Comparison of ENCODE assay signal across 19 cellular contexts in the genomic region with DNA sequence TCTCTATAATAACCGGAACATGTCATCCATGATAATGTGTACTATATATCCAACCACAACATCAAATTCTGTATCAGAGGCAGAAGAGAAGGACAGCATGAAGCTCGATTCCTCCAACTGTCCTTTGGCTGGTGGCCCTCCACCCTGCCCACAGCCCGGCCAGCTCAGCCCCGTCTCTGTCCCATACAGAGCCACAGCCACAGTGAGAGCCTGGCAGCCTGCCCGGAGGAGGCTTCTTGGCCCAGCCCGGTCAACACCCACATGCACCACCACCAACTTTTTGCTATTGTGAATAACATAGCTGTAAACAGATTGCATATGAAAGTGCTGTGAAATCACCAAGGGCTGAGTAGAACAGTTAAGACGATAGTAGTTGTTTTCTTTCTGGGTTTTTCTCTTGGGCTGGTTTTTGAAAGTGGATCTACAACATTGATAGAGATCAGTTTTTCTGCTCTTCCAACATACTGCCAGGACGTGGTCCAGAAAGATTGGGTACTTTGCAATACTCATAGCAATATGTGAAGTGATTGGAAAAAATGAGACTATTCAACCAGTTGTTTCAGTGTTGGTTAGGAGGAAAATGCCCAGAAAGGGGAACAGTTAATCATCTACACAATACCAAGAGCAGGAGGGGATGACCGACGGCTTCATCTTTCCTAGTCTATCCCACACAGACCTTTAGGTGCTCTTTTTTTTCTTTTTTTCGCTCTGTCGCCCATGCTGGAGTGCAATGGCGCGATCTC. TPM values are rescaled to one million over a fixed set of nuclear protein-coding genes. Genes with fewer than 3 reads are reported as not detected.
A peak's percentile ranks its signal among the peaks of the same experiment; 100 is the strongest.
DNase-seq lines count a peak whose midpoint lies in the region; ATAC-seq and TF ChIP-seq lines count a peak whose summit lies in the region.
"Had no signal": no experiment of that assay in that cellular context is flagged by ENCODE, and none has a peak within 500 bp of the region (broad histone marks: within the 10 kb centered on the region; RNA-seq: fewer than 3 reads in every experiment).

No MANE protein-coding gene starts in this region.

- H3K4me3 Mint-ChIP-seq in activated CD4-positive, alpha-beta T cell treated with anti-CD3 and anti-CD28 coated beads, Interleukin-2, amount 10 ng/mL, durations not matched to agents 24 days and 14 days: peak overlapping the region; percentile 26
- peak overlapping the region; percentile 63 for H3K4me3 Mint-ChIP-seq in activated T-helper 17 cell treated with anti-CD3 and anti-CD28 coated beads, Interleukin-2, amount 50 U/mL, for 72 hours
- H3K4me3 Mint-ChIP-seq in type B pancreatic cell: no peak overlapping the region
- H3K4me3 Mint-ChIP-seq: CD4-positive, alpha-beta T cell; nephron had no signal

- H3K9ac ChIP-seq in trophoblast cell (ENCODE audit: low read length): no peak overlapping the region

- no peak overlapping the region for H3K27ac ChIP-seq in trophoblast cell (ENCODE audit: low read depth, low read length)
- H3K27ac ChIP-seq: A549, foreskin keratinocyte, upper lobe of left lung had no signal

- H4K8ac ChIP-seq in trophoblast cell (ENCODE audit: low read depth, low read length): no peak overlapping the region

- no peak overlapping the region for H3K18ac ChIP-seq in trophoblast cell (ENCODE audit: low read length)

- no peak overlapping the region for H4K12ac ChIP-seq in trophoblast cell (ENCODE audit: low read depth, low read length)

- peaks cover 8% of the 10 kb centered on the region for H3K9me3 ChIP-seq in trophoblast cell (ENCODE audit: insufficient read depth, low read depth, low read length)
- H3K9me3 ChIP-seq: A549, upper lobe of left lung had no signal

- H3K4me2 ChIP-seq in trophoblast cell (ENCODE audit: low read length): no peak overlapping the region
- H3K4me2 ChIP-seq: A549 had no signal

- H2BK5ac ChIP-seq in trophoblast cell (ENCODE audit: low read depth, low read length, poor library complexity): no peak overlapping the region

- peaks cover 23% of the 10 kb centered on the region for H3K4me1 Mint-ChIP-seq in activated CD4-positive, alpha-beta T cell treated with anti-CD3 and anti-CD28 coated beads, Interleukin-2, amount 10 ng/mL, durations not matched to agents 24 days and 14 days
- peaks cover 46% of the 10 kb centered on the region for H3K4me1 Mint-ChIP-seq in activated T-helper 17 cell treated with anti-CD3 and anti-CD28 coated beads, Interleukin-2, amount 50 U/mL, for 72 hours
- H3K4me1 Mint-ChIP-seq in type B pancreatic cell (ENCODE audit: unreplicated experiment): no peaks in the 10 kb centered on the region
- H3K4me1 Mint-ChIP-seq: nephron had no signal

- peaks cover 21% of the 10 kb centered on the region for H3K9me3 Mint-ChIP-seq in activated CD4-positive, alpha-beta T cell treated with anti-CD3 and anti-CD28 coated beads, Interleukin-2, amount 10 ng/mL, durations not matched to agents 24 days and 14 days
- no peaks in the 10 kb centered on the region for H3K9me3 Mint-ChIP-seq in activated T-helper 17 cell treated with anti-CD3 and anti-CD28 coated beads, Interleukin-2, amount 50 U/mL, for 72 hours
- no peaks in the 10 kb centered on the region for H3K9me3 Mint-ChIP-seq in type B pancreatic cell
- H3K9me3 Mint-ChIP-seq: CD4-positive, alpha-beta T cell had no signal

- in situ Hi-C loops in Caki2 (cut with HindIII; ENCODE audit: low pct_unique_long_range_greater_than_20kb, low sequenced_read_pairs): no loop called here

- no peaks in the 10 kb centered on the region for H3K79me1 ChIP-seq in trophoblast cell (ENCODE audit: low read length)

- no CpG with 5 or more reads among the region's 14 CpGs for WGBS in trophoblast cell (ENCODE audit: extremely low coverage, insufficient coverage, insufficient read length)

- no peaks in the 10 kb centered on the region for H3K79me2 ChIP-seq in trophoblast cell (ENCODE audit: control insufficient read depth, insufficient read depth, low read length, poor library complexity)

- no peaks in the 10 kb centered on the region for H3K4me1 ChIP-seq in trophoblast cell (ENCODE audit: control insufficient read depth in 1 of 2, insufficient read depth in 2 of 2, low read length in 2 of 2)
- H3K4me1 ChIP-seq: A549, foreskin keratinocyte, upper lobe of left lung had no signal

- no peak overlapping the region for H3K23ac ChIP-seq in trophoblast cell (ENCODE audit: low read length)

- no peak for DNase-seq in activated CD4-positive, alpha-beta T cell treated with anti-CD3 and anti-CD28 coated beads, Interleukin-2, amount 10 ng/mL, durations not matched to agents 24 days and 14 days
- no peak for DNase-seq in activated CD4-positive, alpha-beta T cell treated with anti-CD3 and anti-CD28 coated beads for 4 hours
- DNase-seq in Caki2 (ENCODE audit: low read depth) (peak; percentile 53), left lobe of liver (ENCODE audit: low spot score) (no peak), type B pancreatic cell (ENCODE audit: extremely low spot score, unreplicated experiment) (no peak), NCI-H2107 (lab: John Stamatoyannopoulos, UW) (no peak), trophoblast cell (no peak)
- DNase-seq: CD4-positive, alpha-beta T cell; central memory CD4-positive, alpha-beta T cell; foreskin keratinocyte; Kasumi-1; NCI-H1436 treated with DMSO at 0.1 percent for 48 hours; NCI-H2227 treated with DMSO at 0.1 percent for 48 hours; SIG-M5 had no signal

- no peak overlapping the region for H2BK120ac ChIP-seq in trophoblast cell (ENCODE audit: insufficient read depth, low read length, poor library complexity)

- H3K4me3 ChIP-seq in trophoblast cell (ENCODE audit: low read depth, low read length): no peak overlapping the region
- H3K4me3 ChIP-seq: A549, lung, upper lobe of left lung had no signal

- H3K27me3 Mint-ChIP-seq in activated CD4-positive, alpha-beta T cell treated with anti-CD3 and anti-CD28 coated beads, Interleukin-2, amount 10 ng/mL, durations not matched to agents 24 days and 14 days: no peaks in the 10 kb centered on the region
- H3K27me3 Mint-ChIP-seq in activated T-helper 17 cell treated with anti-CD3 and anti-CD28 coated beads, Interleukin-2, amount 50 U/mL, for 72 hours: no peaks in the 10 kb centered on the region
- H3K27me3 Mint-ChIP-seq in type B pancreatic cell: no peaks in the 10 kb centered on the region

- H2AK5ac ChIP-seq in trophoblast cell (ENCODE audit: low read length): no peak overlapping the region

- H3K4ac ChIP-seq in trophoblast cell (ENCODE audit: low read depth, low read length): no peak overlapping the region

- peaks cover 0 to 2% of the 10 kb centered on the region in 2 experiments for H3K36me3 ChIP-seq in trophoblast cell (ENCODE audit: control insufficient read depth in 1 of 2, insufficient read depth in 2 of 2, low read length in 2 of 2)
- H3K36me3 ChIP-seq: upper lobe of left lung had no signal

- peak; percentile 76 for ATAC-seq in activated T-helper 17 cell treated with anti-CD3 and anti-CD28 coated beads, Interleukin-2, amount 50 U/mL, for 72 hours (replicated peaks)
- peak; percentile 24 for ATAC-seq in left lobe of liver
- ATAC-seq: A549, foreskin keratinocyte had no signal

- H3K27ac Mint-ChIP-seq in activated CD4-positive, alpha-beta T cell treated with anti-CD3 and anti-CD28 coated beads, Interleukin-2, amount 10 ng/mL, durations not matched to agents 24 days and 14 days: peak overlapping the region; percentile 90
- peak overlapping the region; percentile 95 for H3K27ac Mint-ChIP-seq in activated T-helper 17 cell treated with anti-CD3 and anti-CD28 coated beads, Interleukin-2, amount 50 U/mL, for 72 hours
- H3K27ac Mint-ChIP-seq in type B pancreatic cell: no peak overlapping the region
- H3K27ac Mint-ChIP-seq: CD4-positive, alpha-beta T cell; nephron had no signal

- no peaks in the 10 kb centered on the region for H3K27me3 ChIP-seq in trophoblast cell (ENCODE audit: insufficient read depth, low read length)
- H3K27me3 ChIP-seq: upper lobe of left lung had no signal

- H3K36me3 Mint-ChIP-seq in activated CD4-positive, alpha-beta T cell treated with anti-CD3 and anti-CD28 coated beads, Interleukin-2, amount 10 ng/mL, durations not matched to agents 24 days and 14 days (ENCODE audit: low read depth): peaks cover 53% of the 10 kb centered on the region
- H3K36me3 Mint-ChIP-seq in activated T-helper 17 cell treated with anti-CD3 and anti-CD28 coated beads, Interleukin-2, amount 50 U/mL, for 72 hours (ENCODE audit: low read depth): peaks cover 60% of the 10 kb centered on the region
- H3K36me3 Mint-ChIP-seq in type B pancreatic cell: peaks cover 7% of the 10 kb centered on the region

- H2AFZ ChIP-seq in trophoblast cell (ENCODE audit: insufficient read depth, low read length, poor library complexity): no peak overlapping the region

- intact Hi-C loops in activated CD4-positive, alpha-beta T cell treated with anti-CD3 and anti-CD28 coated beads, Interleukin-2, amount 10 ng/mL, durations not matched to agents 24 days and 14 days (cut with micrococcal nuclease): no loop called here

- no peak overlapping the region for H3K14ac ChIP-seq in trophoblast cell (ENCODE audit: low read length)

- TF ChIP-seq CTCF in type B pancreatic cell (conservative IDR thresholded peaks at IDR 0.05): no peak

- no peak overlapping the region for H4K91ac ChIP-seq in trophoblast cell (ENCODE audit: low read depth, low read length)

- no peak overlapping the region for H2BK12ac ChIP-seq in trophoblast cell (ENCODE audit: low read length)

RNA-seq across cellular contexts. Expression of gene TUBA8, which starts 6.9 kb away (rescaled TPM):
- 1.2 and 1.7 TPM in 2 replicates for total RNA-seq in activated CD4-positive, alpha-beta T cell treated with anti-CD3 and anti-CD28 coated beads, Interleukin-2, amount 10 ng/mL, durations not matched to agents 24 days and 14 days
- 2.4 and 6.1 TPM in 2 replicates for total RNA-seq in Caki2 (2014; rRNA removed; shearing (Covaris generic); ENCODE audit: low replicate concordance)
- total RNA-seq in activated T-helper 17 cell treated with anti-CD3 and anti-CD28 coated beads, Interleukin-2, amount 50 U/mL, for 72 hours: 1 to 10 TPM; 4.7 to 6.6 TPM
- total RNA-seq in left lobe of liver: 2.3 TPM
- 1.7 TPM in 1 of 2 replicates, not detected in the other for total RNA-seq in type B pancreatic cell (ENCODE audit: low replicate concordance)
- polyA plus RNA-seq in trophoblast cell (2013): 0.74 and 0.76 TPM in 2 replicates

RNA-seq across cellular contexts. Expression of gene PEX26, which starts 25.9 kb away (rescaled TPM):
- 53.5 and 54.0 TPM in 2 replicates for total RNA-seq in activated CD4-positive, alpha-beta T cell treated with anti-CD3 and anti-CD28 coated beads, Interleukin-2, amount 10 ng/mL, durations not matched to agents 24 days and 14 days
- total RNA-seq in Caki2 (2014; rRNA removed; shearing (Covaris generic); ENCODE audit: low replicate concordance): 12.2 and 15.9 TPM in 2 replicates
- 10 to 100 TPM; 53.4 to 70.5 TPM for total RNA-seq in activated T-helper 17 cell treated with anti-CD3 and anti-CD28 coated beads, Interleukin-2, amount 50 U/mL, for 72 hours
- total RNA-seq in left lobe of liver: 26.2 TPM
- total RNA-seq in type B pancreatic cell (ENCODE audit: low replicate concordance): 41.0 and 46.3 TPM in 2 replicates
- polyA plus RNA-seq in trophoblast cell (2013): 17.5 and 17.8 TPM in 2 replicates

RNA-seq across cellular contexts. Expression of gene USP18, which starts 46.3 kb away (rescaled TPM):
- 22.7 and 23.4 TPM in 2 replicates for total RNA-seq in activated CD4-positive, alpha-beta T cell treated with anti-CD3 and anti-CD28 coated beads, Interleukin-2, amount 10 ng/mL, durations not matched to agents 24 days and 14 days
- total RNA-seq in Caki2 (2014; rRNA removed; shearing (Covaris generic); ENCODE audit: low replicate concordance): 42.8 and 46.2 TPM in 2 replicates
- 1 to 10 TPM; 1.9 to 2.5 TPM for total RNA-seq in activated T-helper 17 cell treated with anti-CD3 and anti-CD28 coated beads, Interleukin-2, amount 50 U/mL, for 72 hours
- total RNA-seq in left lobe of liver: 5.4 TPM
- total RNA-seq in type B pancreatic cell (ENCODE audit: low replicate concordance): 3.8 and 5.3 TPM in 2 replicates
- polyA plus RNA-seq in trophoblast cell (2013): 1.2 and 1.3 TPM in 2 replicates
